8 cellular contexts compared by ENCODE assay signal in genomic region chr17:81395600-81396277, GRCh38. TPM values are rescaled to one million over a fixed set of nuclear protein-coding genes. Genes with fewer than 3 reads are reported as not detected.
DNase-seq lines count a peak whose midpoint lies in the region.

No MANE protein-coding gene starts in this region.

- H3K4me3 ChIP-seq in endocrine pancreas (ENCODE audit: control insufficient read depth, insufficient read depth, low read length) (peak overlapping the region; percentile 57), neuronal stem cell (ENCODE audit: low read length in 2 of 2) (peak overlapping the region; percentile 87 to 93)

- peak overlapping the region; percentile 75 for H3K4me2 ChIP-seq in neuronal stem cell (ENCODE audit: insufficient read depth, low read length, poor library complexity, severe bottlenecking)

- H3K9ac ChIP-seq in endocrine pancreas (ENCODE audit: control insufficient read depth, insufficient read depth, low read length) (peak overlapping the region; percentile 82), neuronal stem cell (ENCODE audit: low read depth, low read length, poor library complexity) (peak overlapping the region; percentile 89)

- H3K9me3 ChIP-seq in endocrine pancreas (ENCODE audit: control insufficient read depth, low read length) (no peaks in the 10 kb centered on the region), neuronal stem cell (replicated peaks in 1 of 2; ENCODE audit: control insufficient read depth in 2 of 2, insufficient read depth in 1 of 2, low read depth in 1 of 2, low read length in 2 of 2) (peaks cover 0 to 2% of the 10 kb centered on the region in 2 donors)

- peak overlapping the region; percentile 100 for H3K27ac ChIP-seq in neuronal stem cell (replicated peaks; ENCODE audit: low read length)

- H3K4ac ChIP-seq in neuronal stem cell (ENCODE audit: low read length): peak overlapping the region; percentile 97

- H3K4me1 ChIP-seq in endocrine pancreas (ENCODE audit: control insufficient read depth, insufficient read depth, low read length) (peaks cover 5% of the 10 kb centered on the region), neuronal stem cell (ENCODE audit: control insufficient read depth in 2 of 2, insufficient read depth in 1 of 2, low read depth in 1 of 2, low read length in 2 of 2) (peaks cover 28 to 34% of the 10 kb centered on the region in 2 donors)

- H4K91ac ChIP-seq in neuronal stem cell (ENCODE audit: low read depth, low read length, poor library complexity): no peak overlapping the region

- H2AK5ac ChIP-seq in neuronal stem cell (ENCODE audit: low read depth, low read length): peak overlapping the region; percentile 99

- peak overlapping the region; percentile 96 for H3K18ac ChIP-seq in neuronal stem cell (ENCODE audit: low read length)

- no peak overlapping the region for H4K8ac ChIP-seq in neuronal stem cell (ENCODE audit: low read depth, low read length)

- no peak overlapping the region for H2BK15ac ChIP-seq in neuronal stem cell (ENCODE audit: low read length)

- peak overlapping the region; percentile 99 for H2BK120ac ChIP-seq in neuronal stem cell (ENCODE audit: low read depth, low read length)

- no peak overlapping the region for H2AFZ ChIP-seq in neuronal stem cell (ENCODE audit: low read length)

- H3K36me3 ChIP-seq in endocrine pancreas (ENCODE audit: control insufficient read depth, insufficient read depth, low read length) (no peaks in the 10 kb centered on the region), neuronal stem cell (replicated peaks in 1 of 2; ENCODE audit: control insufficient read depth in 2 of 2, insufficient read depth in 2 of 2, low read length in 2 of 2) (peaks cover 4 to 8% of the 10 kb centered on the region in 2 donors)

- H3K14ac ChIP-seq in neuronal stem cell (ENCODE audit: low read length): no peak overlapping the region

- peak overlapping the region; percentile 55 for H3K23ac ChIP-seq in neuronal stem cell (ENCODE audit: low read depth, low read length, poor library complexity)

- DNase-seq in COR-L47 (lab: John Stamatoyannopoulos, UW): peak; percentile 26
- DNase-seq in NCI-H146 treated with DMSO at 0.1 percent for 48 hours (lab: John Stamatoyannopoulos, UW; ENCODE audit: unreplicated experiment): peak; percentile 52
- no peak for DNase-seq in neuronal stem cell (ENCODE audit: low spot score)
- no peak for DNase-seq in NCI-H524 treated with DMSO at 0.1 percent for 48 hours (lab: John Stamatoyannopoulos, UW)
- DNase-seq in OCI-M2 (lab: John Stamatoyannopoulos, UW; ENCODE audit: unreplicated experiment): no peak
- DNase-seq in pons (ENCODE audit: low spot score): no peak
- DNase-seq in DMS79 (lab: John Stamatoyannopoulos, UW): no peak

- peak overlapping the region; percentile 100 for H2BK5ac ChIP-seq in neuronal stem cell (ENCODE audit: low read length)

- no peak overlapping the region for H2BK12ac ChIP-seq in neuronal stem cell (ENCODE audit: low read length)

- no CpG with 5 or more reads among the region's 43 CpGs for WGBS in neuronal stem cell (ENCODE audit: extremely low coverage in 2 of 2, insufficient read length in 2 of 2, insufficient replicate concordance in 1 of 2), 2 donors

- peaks cover 25% of the 10 kb centered on the region for H3K79me1 ChIP-seq in neuronal stem cell (ENCODE audit: low read depth, low read length)

- H3K27me3 ChIP-seq in endocrine pancreas (ENCODE audit: control insufficient read depth, insufficient read depth, low read length): no peaks in the 10 kb centered on the region
- peaks cover 0 to 18% (median 0%) of the 10 kb centered on the region in 3 experiments for H3K27me3 ChIP-seq in neuronal stem cell (ENCODE audit: control insufficient read depth in 3 of 3, insufficient read depth in 3 of 3, low read depth in 1 of 3, low read length in 3 of 3)

RNA-seq across cellular contexts. Expression of gene BAHCC1, which starts 0.5 kb away (rescaled TPM):
- polyA plus RNA-seq in neuronal stem cell (2013, experiment 1 of 2): 15.9 TPM
- 17.5 TPM for polyA plus RNA-seq in neuronal stem cell (2013, experiment 2 of 2)

Comparison
In these comparisons a context has a peak if more than half of its experiments do, and no peak if none do; other contexts are left out.
1. DNase-seq: peak in COR-L47 (single experiment) and NCI-H146 treated with DMSO at 0.1 percent for 48 hours (single experiment); none in neuronal stem cell (single experiment), NCI-H524 treated with DMSO at 0.1 percent for 48 hours (single experiment), OCI-M2 (single experiment), pons (single experiment) and DMS79 (single experiment).